In the genomic region with DNA sequence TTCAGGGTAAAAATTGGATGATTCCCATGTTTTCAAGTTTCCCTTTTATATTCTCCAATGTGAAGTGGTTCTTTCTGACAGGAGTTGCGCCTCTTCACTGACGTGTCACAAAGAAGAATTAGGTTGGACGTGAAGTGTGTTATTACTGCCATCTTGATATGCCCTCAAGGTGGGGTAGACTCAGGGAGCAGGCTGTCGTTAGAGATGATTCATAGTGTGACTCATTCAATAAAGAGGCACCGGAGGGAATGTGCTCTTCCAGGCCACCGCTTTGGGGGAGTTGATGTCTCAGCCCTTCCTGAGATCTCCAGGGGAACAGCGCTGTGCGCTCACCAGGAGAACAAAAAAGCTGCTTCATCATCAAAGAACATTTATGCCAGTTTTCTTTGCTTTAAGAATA, we compare ENCODE assay signal across 9 cellular contexts. TPM values are rescaled to one million over a fixed set of nuclear protein-coding genes. Genes with fewer than 3 reads are reported as not detected.
DNase-seq lines count a peak whose midpoint lies in the region; ATAC-seq and TF ChIP-seq lines count a peak whose summit lies in the region.
"Had no signal": no experiment of that assay in that cellular context is flagged by ENCODE, and none has a peak within 500 bp of the region (broad histone marks: within the 10 kb centered on the region; RNA-seq: fewer than 3 reads in every experiment).

No MANE protein-coding gene starts in this region.

- H3K4me3 ChIP-seq in SK-N-MC (peak overlapping the region; percentile 57), epithelial cell of esophagus (ENCODE audit: low read length) (no peak overlapping the region), retinal pigment epithelial cell (ENCODE audit: low read length) (no peak overlapping the region)
- no peak overlapping the region for H3K4me3 ChIP-seq in CD8-positive, alpha-beta memory T cell (ENCODE audit: low read length)

- H3K9ac ChIP-seq in SK-N-MC (ENCODE audit: insufficient read length): peak overlapping the region; percentile 68

- peaks cover 28 to 40% (median 31%) of the 10 kb centered on the region in 3 donors for H3K4me1 Mint-ChIP-seq in CD8-positive, alpha-beta memory T cell

- H3K27me3 ChIP-seq in CD8-positive, alpha-beta memory T cell (ENCODE audit: insufficient read depth, low read length, poor library complexity, severe bottlenecking): no peaks in the 10 kb centered on the region

- no peaks in the 10 kb centered on the region for H3K9me3 Mint-ChIP-seq in CD8-positive, alpha-beta memory T cell

- TF ChIP-seq CTCF in epithelial cell of esophagus (IDR thresholded peaks at IDR 0.05; ENCODE audit: insufficient read depth, low read depth, low read length, missing control alignments) (peak; percentile 27), retinal pigment epithelial cell (conservative IDR thresholded peaks at IDR 0.05; ENCODE audit: low read depth, low read length) (peak; percentile 20)

- CTCF ChIA-PET in CD8-positive, alpha-beta memory T cell (lab: Charles Lee): no interaction called here

- peaks cover 0 to 10% (median 2%) of the 10 kb centered on the region in 3 donors for H3K36me3 Mint-ChIP-seq in CD8-positive, alpha-beta memory T cell

- POLR2A ChIA-PET in CD8-positive, alpha-beta memory T cell (lab: Charles Lee): no interaction called here

- peaks cover 0 to 6% of the 10 kb centered on the region in 2 donors for H3K27me3 Mint-ChIP-seq in CD8-positive, alpha-beta memory T cell

- H3K4me1 ChIP-seq in CD8-positive, alpha-beta memory T cell (ENCODE audit: insufficient read depth, low read length): peaks cover 16% of the 10 kb centered on the region

- no peak for ATAC-seq in GM19023 (IDR thresholded peaks at IDR 0.05; ENCODE audit: unreplicated experiment)

- H3K9me3 ChIP-seq in SK-N-MC (ENCODE audit: low read depth, low read length): no peaks in the 10 kb centered on the region
- H3K9me3 ChIP-seq in CD8-positive, alpha-beta memory T cell (ENCODE audit: low read length): no peaks in the 10 kb centered on the region

- peak overlapping the region in 1 of 7 donors; percentile 46 for H3K4me3 Mint-ChIP-seq in CD8-positive, alpha-beta memory T cell

- H3K36me3 ChIP-seq in SK-N-MC (ENCODE audit: insufficient read depth, low read length): peaks cover 4% of the 10 kb centered on the region
- H3K36me3 ChIP-seq in CD8-positive, alpha-beta memory T cell (ENCODE audit: insufficient read depth, low read length): no peaks in the 10 kb centered on the region

- H3K27ac ChIP-seq in SK-N-MC: peak overlapping the region; percentile 92
- no peak overlapping the region for H3K27ac ChIP-seq in CD8-positive, alpha-beta memory T cell (ENCODE audit: low read depth, low read length)

- peak overlapping the region in 4 of 8 donors; percentile 39 to 92 (median 60) for H3K27ac Mint-ChIP-seq in CD8-positive, alpha-beta memory T cell

- DNase-seq in Ammon's horn (ENCODE audit: low spot score) (peak; percentile 62), HK-2 (ENCODE audit: unreplicated experiment) (peak; percentile 72), SK-N-MC (ENCODE audit: low read depth, low spot score) (no peak), epithelial cell of esophagus (ENCODE audit: low read depth) (peak; percentile 95), retinal pigment epithelial cell (ENCODE audit: low read depth) (peak; percentile 51)
- DNase-seq in CD8-positive, alpha-beta memory T cell: no peak
- DNase-seq in NK-92 treated with Interleukin-12 subunit alpha and Interleukin-12 subunit beta, amount 100 ng/mL, for 24 hours (lab: John Stamatoyannopoulos, UW): no peak

RNA-seq across cellular contexts. Expression of gene DGKD, which starts 3.6 kb away (rescaled TPM):
- total RNA-seq in CD8-positive, alpha-beta memory T cell: 10 to 100 TPM; 54.2 to 61.9 TPM
- 32.6 TPM for polyA plus RNA-seq in CD8-positive, alpha-beta memory T cell

RNA-seq across cellular contexts. Expression of gene SAG, which starts 43.1 kb away (rescaled TPM):
- not detected for total RNA-seq in CD8-positive, alpha-beta memory T cell
- not detected for polyA plus RNA-seq in CD8-positive, alpha-beta memory T cell
- total RNA-seq: subcutaneous adipose tissue had no signal

Comparison
In these comparisons a context has a peak if more than half of its experiments do, and no peak if none do; other contexts are left out.
1. DNase-seq: peak in Ammon's horn (single experiment), HK-2 (single experiment), epithelial cell of esophagus (single experiment) and retinal pigment epithelial cell (single experiment); none in SK-N-MC (single experiment), CD8-positive, alpha-beta memory T cell (0 of 5) and NK-92 treated with Interleukin-12 subunit alpha and Interleukin-12 subunit beta, amount 100 ng/mL, for 24 hours (single experiment).